ENCODE assay signal across 18 cellular contexts in the genomic region with DNA sequence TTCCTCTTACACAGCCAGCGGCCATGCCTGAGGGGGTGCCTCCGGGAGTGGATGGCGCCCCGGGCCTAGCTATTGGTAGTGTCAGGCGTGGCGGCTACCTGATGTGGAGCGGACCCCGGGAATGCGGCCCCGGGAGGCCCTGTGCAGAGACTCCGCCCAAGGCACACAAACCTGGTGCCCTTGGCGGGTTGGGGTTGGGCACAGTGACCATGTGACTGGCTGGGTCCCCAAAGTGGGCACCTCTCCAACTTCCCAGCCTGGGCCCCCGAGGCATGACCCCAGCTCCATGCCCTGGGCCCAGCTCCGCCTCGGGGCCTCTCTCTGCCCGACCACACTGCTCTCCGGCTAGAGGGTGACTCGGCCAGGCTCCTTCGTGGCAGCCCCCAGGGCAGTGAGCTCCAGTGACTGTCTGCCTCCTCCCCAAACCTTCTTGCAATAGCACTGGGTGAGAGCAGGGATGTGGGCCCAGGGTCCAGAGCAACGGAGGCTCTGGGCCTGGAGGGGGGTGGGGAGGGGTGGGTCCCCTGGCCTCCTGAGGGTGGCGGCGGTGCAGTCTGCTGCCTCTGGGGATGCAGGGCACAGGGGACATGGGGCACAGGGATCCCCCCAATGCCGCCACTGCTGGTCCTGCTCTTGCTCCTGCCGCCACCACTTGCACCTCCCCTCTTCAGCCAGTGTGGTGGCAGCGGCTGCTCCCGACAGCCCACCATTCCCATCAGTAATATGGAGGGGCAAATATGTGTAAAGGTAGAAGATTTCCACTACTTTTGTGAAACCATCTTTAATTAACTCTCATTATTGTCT.
"Had no signal": no experiment of that assay in that cellular context is flagged by ENCODE, and none has a peak within 500 bp of the region (broad histone marks: within the 10 kb centered on the region; RNA-seq: fewer than 3 reads in every experiment).

No MANE protein-coding gene starts in this region.

- H3K9me3 ChIP-seq: breast epithelium, gastrocnemius medialis, suprapubic skin had no signal

- H3K36me3 Mint-ChIP-seq: activated naive CD8-positive, alpha-beta T cell treated with anti-CD3 and anti-CD28 coated beads, Interleukin-2, amount 10 ng/mL, durations not matched to agents 7 days and 5 days; type B pancreatic cell had no signal

- H3K36me3 ChIP-seq: breast epithelium, gastrocnemius medialis, suprapubic skin had no signal

- H3K27ac ChIP-seq: breast epithelium, gastrocnemius medialis, parathyroid adenoma, suprapubic skin had no signal

- H3K27me3 ChIP-seq: breast epithelium, gastrocnemius medialis, suprapubic skin had no signal

- H3K27ac Mint-ChIP-seq: activated CD4-positive, alpha-beta memory T cell treated with anti-CD3 and anti-CD28 coated beads, Interleukin-2, amount 10 ng/mL, durations not matched to agents 7 days and 5 days; activated CD4-positive, alpha-beta T cell treated with anti-CD3 and anti-CD28 coated beads for 36 hours; activated naive CD8-positive, alpha-beta T cell treated with anti-CD3 and anti-CD28 coated beads, Interleukin-2, amount 10 ng/mL, durations not matched to agents 7 days and 5 days; activated T-cell treated with anti-CD3 and anti-CD28 coated beads, Interleukin-2, amount 50 U/mL, for 24 hours; effector memory CD8-positive, alpha-beta T cell; type B pancreatic cell had no signal

- H3K79me2 ChIP-seq: parathyroid adenoma had no signal

- H3K4me3 Mint-ChIP-seq: activated CD4-positive, alpha-beta memory T cell treated with anti-CD3 and anti-CD28 coated beads, Interleukin-2, amount 10 ng/mL, durations not matched to agents 7 days and 5 days; activated CD4-positive, alpha-beta T cell treated with anti-CD3 and anti-CD28 coated beads for 36 hours; activated naive CD8-positive, alpha-beta T cell treated with anti-CD3 and anti-CD28 coated beads, Interleukin-2, amount 10 ng/mL, durations not matched to agents 7 days and 5 days; activated T-cell treated with anti-CD3 and anti-CD28 coated beads, Interleukin-2, amount 50 U/mL, for 24 hours; effector memory CD8-positive, alpha-beta T cell; type B pancreatic cell had no signal

- DNase-seq: activated CD4-positive, alpha-beta memory T cell treated with anti-CD3 and anti-CD28 coated beads, Interleukin-2, amount 10 ng/mL, durations not matched to agents 7 days and 5 days; activated CD4-positive, alpha-beta T cell treated with anti-CD3 and anti-CD28 coated beads for 36 hours; activated gamma-delta T cell treated with Interleukin-2 at 50 U/mL for 16 hours; activated naive CD8-positive, alpha-beta T cell treated with anti-CD3 and anti-CD28 coated beads, Interleukin-2, amount 10 ng/mL, durations not matched to agents 7 days and 5 days; activated T-cell treated with anti-CD3 and anti-CD28 coated beads, Interleukin-2, amount 50 U/mL, for 24 hours; dermis blood vessel endothelial cell; effector memory CD8-positive, alpha-beta T cell; gastrocnemius medialis; hippocampal formation; stimulated activated CD4-positive, alpha-beta T cell treated with anti-CD3 and anti-CD28 coated beads, Interleukin-15, amount 100 ng/mL, for 24 hours; stimulated activated CD4-positive, alpha-beta T cell treated with anti-CD3 and anti-CD28 coated beads, Interleukin-4, amount 100 ng/mL, for 1 hour; stimulated activated naive CD4-positive, alpha-beta T cell treated with Interleukin-2 at 50 U/mL for 16 hours; T-helper 2 cell had no signal

- H3K4me3 ChIP-seq: breast epithelium, gastrocnemius medialis, suprapubic skin had no signal

- H3K27me3 Mint-ChIP-seq: activated CD4-positive, alpha-beta memory T cell treated with anti-CD3 and anti-CD28 coated beads, Interleukin-2, amount 10 ng/mL, durations not matched to agents 7 days and 5 days; activated CD4-positive, alpha-beta T cell treated with anti-CD3 and anti-CD28 coated beads for 36 hours; activated naive CD8-positive, alpha-beta T cell treated with anti-CD3 and anti-CD28 coated beads, Interleukin-2, amount 10 ng/mL, durations not matched to agents 7 days and 5 days; activated T-cell treated with anti-CD3 and anti-CD28 coated beads, Interleukin-2, amount 50 U/mL, for 24 hours; effector memory CD8-positive, alpha-beta T cell; type B pancreatic cell had no signal

- H3K4me1 ChIP-seq: breast epithelium, gastrocnemius medialis, parathyroid adenoma, suprapubic skin had no signal

- H3K9me3 Mint-ChIP-seq: type B pancreatic cell had no signal

- FAIRE-seq: keratinocyte had no signal

- H2AFZ ChIP-seq: parathyroid adenoma had no signal

- H3K4me1 Mint-ChIP-seq: activated CD4-positive, alpha-beta memory T cell treated with anti-CD3 and anti-CD28 coated beads, Interleukin-2, amount 10 ng/mL, durations not matched to agents 7 days and 5 days; activated CD4-positive, alpha-beta T cell treated with anti-CD3 and anti-CD28 coated beads for 36 hours; activated naive CD8-positive, alpha-beta T cell treated with anti-CD3 and anti-CD28 coated beads, Interleukin-2, amount 10 ng/mL, durations not matched to agents 7 days and 5 days had no signal

- ATAC-seq: activated CD4-positive, alpha-beta T cell treated with anti-CD3 and anti-CD28 coated beads for 36 hours; effector memory CD8-positive, alpha-beta T cell; gastrocnemius medialis had no signal

- H3K9ac ChIP-seq: parathyroid adenoma had no signal
